ENCODE assay signal across 26 cellular contexts in the genomic region with DNA sequence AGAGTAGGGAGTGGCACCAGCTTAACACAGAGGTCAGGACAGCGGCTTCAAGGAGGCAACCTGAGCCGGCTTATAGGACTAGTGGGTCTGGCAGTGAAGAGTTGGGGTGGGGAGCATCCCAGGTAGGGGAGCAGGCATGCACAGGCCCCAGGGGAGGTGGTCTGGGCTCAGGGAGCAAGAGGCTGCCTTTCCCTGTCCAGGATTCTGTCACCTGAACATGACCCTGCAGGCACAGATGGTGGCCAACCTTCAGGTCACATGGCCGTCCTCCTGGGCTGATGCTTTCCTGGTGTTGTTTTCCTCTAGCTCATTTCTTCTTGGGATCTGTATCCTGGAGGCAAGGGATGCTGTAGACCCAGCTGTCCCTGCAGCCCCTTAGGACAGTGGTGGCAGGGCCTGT.
"Had no signal": no experiment of that assay in that cellular context is flagged by ENCODE, and none has a peak within 500 bp of the region (broad histone marks: within the 10 kb centered on the region; RNA-seq: fewer than 3 reads in every experiment).

No MANE protein-coding gene starts in this region.

- H3K27me3 Mint-ChIP-seq: activated CD4-positive, alpha-beta T cell treated with anti-CD3 and anti-CD28 coated beads, Interleukin-2, amount 10 ng/mL, durations not matched to agents 24 days and 14 days; activated CD8-positive, alpha-beta memory T cell treated with anti-CD3 and anti-CD28 coated beads, Interleukin-2, amount 10 ng/mL, durations not matched to agents 7 days and 5 days; activated naive CD8-positive, alpha-beta T cell; activated T-helper 17 cell treated with anti-CD3 and anti-CD28 coated beads, Interleukin-2, amount 50 U/mL, for 72 hours had no signal

- FAIRE-seq: K562 had no signal

- ATAC-seq: activated CD8-positive, alpha-beta memory T cell treated with anti-CD3 and anti-CD28 coated beads, Interleukin-2, amount 10 ng/mL, durations not matched to agents 7 days and 5 days; activated T-cell treated with anti-CD3 and anti-CD28 coated beads, Interleukin-2, amount 50 U/mL, for 4 hours; activated T-helper 17 cell treated with anti-CD3 and anti-CD28 coated beads, Interleukin-2, amount 50 U/mL, for 72 hours; K562; WTC11 had no signal

- H3K27me3 ChIP-seq: adrenal gland, breast epithelium, Peyer's patch had no signal

- H3K9me3 ChIP-seq: adrenal gland, breast epithelium, Peyer's patch had no signal

- H3K4me1 ChIP-seq: adrenal gland, breast epithelium, Peyer's patch had no signal

- H3K9me3 Mint-ChIP-seq: activated CD4-positive, alpha-beta T cell treated with anti-CD3 and anti-CD28 coated beads, Interleukin-2, amount 10 ng/mL, durations not matched to agents 24 days and 14 days; activated naive CD4-positive, alpha-beta T cell treated with anti-CD3 and anti-CD28 coated beads for 36 hours; activated T-cell treated with anti-CD3 and anti-CD28 coated beads, Interleukin-2, amount 50 U/mL, for 4 hours; activated T-helper 17 cell treated with anti-CD3 and anti-CD28 coated beads, Interleukin-2, amount 50 U/mL, for 72 hours; T-helper 1 cell treated with Interleukin-12 subunit alpha and Interleukin-12 subunit beta and Interleukin-4 antibody, amounts not matched to agents 30 μg/mL and 1 μg/mL, for 36 hours; WTC11 had no signal

- H3K4me3 Mint-ChIP-seq: activated CD4-positive, alpha-beta T cell treated with anti-CD3 and anti-CD28 coated beads, Interleukin-2, amount 10 ng/mL, durations not matched to agents 24 days and 14 days; activated CD8-positive, alpha-beta memory T cell treated with anti-CD3 and anti-CD28 coated beads, Interleukin-2, amount 10 ng/mL, durations not matched to agents 7 days and 5 days; activated naive CD4-positive, alpha-beta T cell treated with anti-CD3 and anti-CD28 coated beads for 36 hours; activated naive CD8-positive, alpha-beta T cell; activated T-cell treated with anti-CD3 and anti-CD28 coated beads, Interleukin-2, amount 50 U/mL, for 4 hours; activated T-helper 17 cell treated with anti-CD3 and anti-CD28 coated beads, Interleukin-2, amount 50 U/mL, for 72 hours; T-helper 1 cell treated with Interleukin-12 subunit alpha and Interleukin-12 subunit beta and Interleukin-4 antibody, amounts not matched to agents 30 μg/mL and 1 μg/mL, for 36 hours; WTC11 had no signal

- H3K27ac Mint-ChIP-seq: activated CD4-positive, alpha-beta T cell treated with anti-CD3 and anti-CD28 coated beads, Interleukin-2, amount 10 ng/mL, durations not matched to agents 24 days and 14 days; activated CD8-positive, alpha-beta memory T cell treated with anti-CD3 and anti-CD28 coated beads, Interleukin-2, amount 10 ng/mL, durations not matched to agents 7 days and 5 days; activated naive CD4-positive, alpha-beta T cell treated with anti-CD3 and anti-CD28 coated beads for 36 hours; activated naive CD8-positive, alpha-beta T cell; activated T-helper 17 cell treated with anti-CD3 and anti-CD28 coated beads, Interleukin-2, amount 50 U/mL, for 72 hours; T-helper 1 cell treated with Interleukin-12 subunit alpha and Interleukin-12 subunit beta and Interleukin-4 antibody, amounts not matched to agents 30 μg/mL and 1 μg/mL, for 36 hours; WTC11 had no signal

- H3K4me3 ChIP-seq: adrenal gland, breast epithelium, K562, Peyer's patch had no signal

- H3K36me3 Mint-ChIP-seq: activated naive CD8-positive, alpha-beta T cell had no signal

- H3K4me1 Mint-ChIP-seq: activated CD4-positive, alpha-beta T cell treated with anti-CD3 and anti-CD28 coated beads, Interleukin-2, amount 10 ng/mL, durations not matched to agents 24 days and 14 days; activated CD8-positive, alpha-beta memory T cell treated with anti-CD3 and anti-CD28 coated beads, Interleukin-2, amount 10 ng/mL, durations not matched to agents 7 days and 5 days; activated T-helper 17 cell treated with anti-CD3 and anti-CD28 coated beads, Interleukin-2, amount 50 U/mL, for 72 hours; WTC11 had no signal

- DNase-seq: activated CD4-positive, alpha-beta T cell treated with anti-CD3 and anti-CD28 coated beads, Interleukin-2, amount 10 ng/mL, durations not matched to agents 24 days and 14 days; activated CD4-positive, alpha-beta T cell treated with anti-CD3 and anti-CD28 coated beads, Interleukin-2, amount 50 U/mL, for 48 hours; activated CD4-positive, CD25-positive, alpha-beta regulatory T cell treated with anti-CD3 and anti-CD28 coated beads, Interleukin-2, amount 50 U/mL, for 72 hours; activated CD8-positive, alpha-beta memory T cell treated with anti-CD3 and anti-CD28 coated beads, Interleukin-2, amount 10 ng/mL, durations not matched to agents 7 days and 5 days; activated gamma-delta T cell; activated naive CD4-positive, alpha-beta T cell treated with anti-CD3 and anti-CD28 coated beads for 36 hours; activated T-cell treated with anti-CD3 and anti-CD28 coated beads, Interleukin-2, amount 50 U/mL, for 4 hours; adrenal gland; anterior cingulate cortex; caudate nucleus; Karpas-422; MM.1S; NCI-H1105 treated with DMSO at 0.1 percent for 48 hours; NCI-H1436 treated with DMSO at 0.1 percent for 48 hours; NCI-H187; NCI-H2081; NCI-H446; NCI-H524; Peyer's patch; SHP77 treated with DMSO at 0.1 percent for 48 hours had no signal

- H3K27ac ChIP-seq: adrenal gland, breast epithelium, Peyer's patch had no signal
